In genomic region chr16:56518435-56518834, GRCh38 we compare ENCODE assay signal across 9 cellular contexts. TPM values are rescaled to one million over a fixed set of nuclear protein-coding genes. Genes with fewer than 3 reads are reported as not detected.
DNase-seq lines count a peak whose midpoint lies in the region; ATAC-seq, FAIRE-seq and TF ChIP-seq lines count a peak whose summit lies in the region.
"Had no signal": no experiment of that assay in that cellular context is flagged by ENCODE, and none has a peak within 500 bp of the region (broad histone marks: within the 10 kb centered on the region; RNA-seq: fewer than 3 reads in every experiment).

No MANE protein-coding gene starts in this region.

- H3K9ac ChIP-seq in astrocyte (ENCODE audit: low read length) = no peak overlapping the region

- intact Hi-C loops in esophagus muscularis mucosa (cut with DNase I) = loop anchor here (5.0 kb wide), 2 partner anchors 84 to 184 kb away; no protein-coding TSS in a partner anchor

- no peaks in the 10 kb centered on the region for H3K27me3 ChIP-seq in GM23338 (ENCODE audit: insufficient read depth)
- H3K27me3 ChIP-seq in astrocyte (ENCODE audit: insufficient read depth, low read length) = no peaks in the 10 kb centered on the region
- H3K27me3 ChIP-seq in esophagus muscularis mucosa = no peaks in the 10 kb centered on the region
- H3K27me3 ChIP-seq: neutrophil had no signal

- H3K4me3 ChIP-seq in GM23338 = no peak overlapping the region
- no peak overlapping the region for H3K4me3 ChIP-seq in astrocyte (ENCODE audit: insufficient read depth, low read depth, low read length)
- peak overlapping the region in 2 of 4 donors; percentile 78 to 98 for H3K4me3 ChIP-seq in esophagus muscularis mucosa

- no peaks in the 10 kb centered on the region for H3K9me2 ChIP-seq in GM23338 (ENCODE audit: insufficient read depth)

- H3K36me3 ChIP-seq in GM23338 (ENCODE audit: insufficient read depth) (no peaks in the 10 kb centered on the region), astrocyte (ENCODE audit: insufficient read depth, low read length) (no peaks in the 10 kb centered on the region), esophagus muscularis mucosa (no peaks in the 10 kb centered on the region)
- H3K36me3 ChIP-seq: neutrophil had no signal

- no peaks in the 10 kb centered on the region for H3K9me3 ChIP-seq in astrocyte (ENCODE audit: insufficient read depth, low read depth, low read length)
- no peaks in the 10 kb centered on the region for H3K9me3 ChIP-seq in esophagus muscularis mucosa
- H3K9me3 ChIP-seq: neutrophil had no signal

- no peak overlapping the region for H3K4me2 ChIP-seq in GM23338
- peak overlapping the region; percentile 95 for H3K4me2 ChIP-seq in astrocyte (ENCODE audit: low read length)

- TF ChIP-seq CTCF in GM23338 (conservative IDR thresholded peaks at IDR 0.05; ENCODE audit: low read depth in 2 of 2) (no peak), astrocyte (IDR thresholded peaks at IDR 0.05; ENCODE audit: insufficient read depth, low read depth, low read length) (no peak), esophagus muscularis mucosa (IDR thresholded peaks at IDR 0.05) (no peak), GM10266 (IDR thresholded peaks at IDR 0.05; ENCODE audit: control insufficient read depth, insufficient read depth, low read depth, missing control alignments) (no peak)

- peaks cover 6% of the 10 kb centered on the region; the same call in 2 of the 3 replicates for H3K4me1 Mint-ChIP-seq in GM23338
- H3K4me1 Mint-ChIP-seq in astrocyte (ENCODE audit: low read depth, unreplicated experiment) = peaks cover 3% of the 10 kb centered on the region
- H3K4me1 Mint-ChIP-seq in naive B cell = peaks cover 27 to 42% (median 39%) of the 10 kb centered on the region in 3 donors

- H3K9me3 Mint-ChIP-seq in GM23338 = no peaks in the 10 kb centered on the region
- no peaks in the 10 kb centered on the region for H3K9me3 Mint-ChIP-seq in astrocyte (ENCODE audit: unreplicated experiment)
- peaks cover 0 to 1% (median 0%) of the 10 kb centered on the region in 7 donors for H3K9me3 Mint-ChIP-seq in naive B cell

- peaks cover 9% of the 10 kb centered on the region for H3K4me1 ChIP-seq in GM23338 (ENCODE audit: insufficient read depth)
- peaks cover 5% of the 10 kb centered on the region for H3K4me1 ChIP-seq in astrocyte (ENCODE audit: insufficient read depth, low read length)
- peaks cover 32 to 58% (median 46%) of the 10 kb centered on the region in 4 donors for H3K4me1 ChIP-seq in esophagus muscularis mucosa

- no peak overlapping the region for H2AFZ ChIP-seq in GM23338
- H2AFZ ChIP-seq in astrocyte (ENCODE audit: low read depth, low read length) = no peak overlapping the region

- H4K20me1 ChIP-seq in GM23338 (replicated peaks; ENCODE audit: insufficient read depth) = no peaks in the 10 kb centered on the region; the same call in 1 of the 2 replicates
- peaks cover 33% of the 10 kb centered on the region for H4K20me1 ChIP-seq in astrocyte (ENCODE audit: insufficient read depth, low read length)

- ATAC-seq in GM23338 (no peak), naive B cell (ENCODE audit: low read depth in 2 of 2) (no peak), GM19467 (IDR thresholded peaks at IDR 0.05; ENCODE audit: unreplicated experiment) (no peak)

- peak; percentile 27 for DNase-seq in A172 (ENCODE audit: low spot score)
- DNase-seq in GM23338 (ENCODE audit: low spot score) = no peak
- no peak for DNase-seq in astrocyte (ENCODE audit: low read depth)
- no peak for DNase-seq in naive B cell
- no peak for DNase-seq in medulla oblongata (ENCODE audit: extremely low spot score)
- DNase-seq in esophagus muscularis mucosa (ENCODE audit: extremely low spot score) = no peak
- no peak for DNase-seq in GM10266 (ENCODE audit: extremely low spot score)

- peaks cover 4% of the 10 kb centered on the region for H3K27me3 Mint-ChIP-seq in GM23338 (ENCODE audit: insufficient read depth, low read depth, poor library complexity)
- no peaks in the 10 kb centered on the region for H3K27me3 Mint-ChIP-seq in astrocyte (ENCODE audit: low read depth, unreplicated experiment)
- H3K27me3 Mint-ChIP-seq in naive B cell = peaks cover 0 to 5% (median 0%) of the 10 kb centered on the region in 3 donors

- H3K36me3 Mint-ChIP-seq in GM23338 (ENCODE audit: low read depth) (no peaks in the 10 kb centered on the region), astrocyte (ENCODE audit: low read depth, unreplicated experiment) (peaks cover 2% of the 10 kb centered on the region), naive B cell (no peaks in the 10 kb centered on the region)

- H3K27ac Mint-ChIP-seq in GM23338 = no peak overlapping the region
- no peak overlapping the region for H3K27ac Mint-ChIP-seq in astrocyte (ENCODE audit: unreplicated experiment)
- H3K27ac Mint-ChIP-seq in naive B cell = peak overlapping the region in 2 of 6 donors; percentile 49 to 56

- H3K79me2 ChIP-seq in GM23338 (replicated peaks; ENCODE audit: insufficient read depth) (peaks cover 3% of the 10 kb centered on the region; the same call in 1 of the 2 replicates), astrocyte (ENCODE audit: insufficient read depth, low read length) (peaks cover 20% of the 10 kb centered on the region)

- no peak for TF ChIP-seq POLR2A in esophagus muscularis mucosa (IDR thresholded peaks at IDR 0.05; ENCODE audit: low read depth)

- TF ChIP-seq EP300 in esophagus muscularis mucosa (IDR thresholded peaks at IDR 0.05) = no peak

- WGBS in esophagus muscularis mucosa = 92% methylated on average over 7 of the region's 7 CpGs

- H3F3A ChIP-seq in GM23338 (replicated peaks; ENCODE audit: low read depth) = 0 out of 2 replicates have a peak, but pooled peaks cover 5% of the 10 kb centered on the region

- H3K4me3 Mint-ChIP-seq in GM23338 = peak overlapping the region; percentile 81
- peak overlapping the region; percentile 87 for H3K4me3 Mint-ChIP-seq in astrocyte (ENCODE audit: unreplicated experiment)
- H3K4me3 Mint-ChIP-seq in naive B cell = peak overlapping the region; percentile 82 to 92 (median 85)

- H3K27ac ChIP-seq in GM23338 (ENCODE audit: low read depth) (no peak overlapping the region), astrocyte (ENCODE audit: low read depth, low read length) (no peak overlapping the region), esophagus muscularis mucosa (replicated peaks in 1 of 4) (no peak overlapping the region)

- no peak for FAIRE-seq in astrocyte (lab: Jason Lieb, UNC)

TF ChIP-seq in GM23338, 12 proteins besides CTCF, POLR2A, EP300 and RAD21 (continues in another document):
- TF ChIP-seq ZNF114 (CRISPR knock-in tag; IDR thresholded peaks at IDR 0.05) (no peak), NANOG (IDR thresholded peaks at IDR 0.05; ENCODE audit: borderline replicate concordance) (no peak), ZNF331 (CRISPR knock-in tag; IDR thresholded peaks at IDR 0.05; ENCODE audit: low read depth) (no peak), POLR2AphosphoS5 (IDR thresholded peaks at IDR 0.05; ENCODE audit: low read depth) (no peak), CREB1 (CRISPR knock-in tag; IDR thresholded peaks at IDR 0.05; ENCODE audit: low read depth) (no peak), STAT1 (IDR thresholded peaks at IDR 0.05; ENCODE audit: unreplicated experiment) (no peak)

RNA-seq across cellular contexts. Expression of gene BBS2, which starts 1.4 kb away (rescaled TPM):
- 57.6 and 64.5 TPM in 2 replicates for total RNA-seq in A172 (2014; rRNA removed; shearing (Covaris generic))
- total RNA-seq in GM23338 (2014; rRNA removed; shearing (Covaris generic)) = 19.7 and 25.2 TPM in 2 replicates
- polyA plus RNA-seq in GM23338 (2016; fragmentation: Nextera tagmentation; extraction: Ambion mirVana) (11.4 and 13.7 TPM in 2 replicates), naive B cell (ENCODE audit: low read depth in 6 of 6) (10 to 100 TPM in 5 of 6 donors, 1 to 10 TPM in 1; 9.8 to 28.8 (median 17.7) TPM)
- total RNA-seq in astrocyte (26.6 and 29.0 TPM in 2 replicates), esophagus muscularis mucosa (10 to 100 TPM; 33.2 to 47.8 (median 39.0) TPM)

RNA-seq across cellular contexts. Expression of gene MT4, which starts 46.4 kb away (rescaled TPM):
- total RNA-seq in A172 (2014; rRNA removed; shearing (Covaris generic)) = not detected in 2 replicates
- not detected in 2 replicates for total RNA-seq in GM23338 (2014; rRNA removed; shearing (Covaris generic))
- polyA plus RNA-seq in GM23338 (2016; fragmentation: Nextera tagmentation; extraction: Ambion mirVana) (not detected in 2 replicates), naive B cell (ENCODE audit: low read depth in 6 of 6) (not detected)
- total RNA-seq in astrocyte (not detected in 2 replicates), esophagus muscularis mucosa (not detected)
